8 cellular contexts compared by ENCODE assay signal in genomic region chr21:41425588-41425953, GRCh38. TPM values are rescaled to one million over a fixed set of nuclear protein-coding genes. Genes with fewer than 3 reads are reported as not detected.
DNase-seq lines count a peak whose midpoint lies in the region; ATAC-seq and TF ChIP-seq lines count a peak whose summit lies in the region.

No MANE protein-coding gene starts in this region.

- H3K4me1 ChIP-seq in lower lobe of right lung = peaks cover 42% of the 10 kb centered on the region
- peaks cover 4 to 25% (median 15%) of the 10 kb centered on the region in 4 donors for H3K4me1 ChIP-seq in transverse colon

- TF ChIP-seq CTCF in astrocyte of the spinal cord (IDR thresholded peaks at IDR 0.05; ENCODE audit: low read depth, low read length) = no peak
- no peak for TF ChIP-seq CTCF in lower lobe of right lung (IDR thresholded peaks at IDR 0.05)
- TF ChIP-seq CTCF in transverse colon (IDR thresholded peaks at IDR 0.05) = no peak

- peak overlapping the region; percentile 89 for H3K27ac ChIP-seq in lower lobe of right lung
- H3K27ac ChIP-seq in transverse colon = peak overlapping the region; percentile 45 to 77 (median 66)

- peaks cover 0 to 6% of the 10 kb centered on the region in 2 donors for H3K36me3 Mint-ChIP-seq in activated T-cell treated with anti-CD3 and anti-CD28 coated beads, Interleukin-2, amount 50 U/mL, for 72 hours (ENCODE audit: insufficient read depth in 2 of 2)

- H3K27me3 Mint-ChIP-seq in activated T-cell treated with anti-CD3 and anti-CD28 coated beads, Interleukin-2, amount 50 U/mL, for 72 hours (ENCODE audit: low read depth) = no peaks in the 10 kb centered on the region

- in situ Hi-C loops in astrocyte of the spinal cord (cut with HindIII; ENCODE audit: low sequenced_read_pairs) (no loop called here), transverse colon (cut with MboI; ENCODE audit: low pct_ligation_motif_present in 1 of 4, low pct_unique_long_range_greater_than_20kb in 1 of 4, low sequenced_read_pairs in 3 of 4) (no loop called here)

- no peak for ATAC-seq in activated T-cell treated with anti-CD3 and anti-CD28 coated beads, Interleukin-2, amount 50 U/mL, for 72 hours (replicated peaks in 1 of 2)
- peak; percentile 6 to 8 for ATAC-seq in lower lobe of right lung

- DNase-seq in activated T-cell treated with anti-CD3 and anti-CD28 coated beads, Interleukin-2, amount 50 U/mL, for 72 hours = no peak
- DNase-seq in activated T-cell treated with anti-CD3 and anti-CD28 coated beads for 4 hours (no peak), astrocyte of the spinal cord (ENCODE audit: low read depth, low spot score) (no peak), lower lobe of right lung (no peak), transverse colon (no peak), cortex of kidney (lab: John Stamatoyannopoulos, UW) (no peak)
- DNase-seq in stimulated activated CD4-positive, alpha-beta T cell treated with anti-CD3 and anti-CD28 coated beads, Interleukin-15, amount 100 ng/mL, for 24 hours = no peak
- DNase-seq in activated CD8-positive, alpha-beta memory T cell treated with anti-CD3 and anti-CD28 coated beads, Interleukin-2, amount 50 U/mL, for 4 hours = no peak

- no peak for TF ChIP-seq POLR2A in transverse colon (IDR thresholded peaks at IDR 0.05)

- TF ChIP-seq EP300 in transverse colon (IDR thresholded peaks at IDR 0.05; ENCODE audit: low read depth) = no peak

- peaks cover 28% of the 10 kb centered on the region for H3K36me3 ChIP-seq in lower lobe of right lung
- peaks cover 0 to under 1% (median 0%) of the 10 kb centered on the region in 4 donors for H3K36me3 ChIP-seq in transverse colon

- intact Hi-C loops in lower lobe of right lung (cut with DNase I) (no loop called here), transverse colon (cut with DNase I; ENCODE audit: low total_unique reads) (no loop called here)

- H3K9me3 Mint-ChIP-seq in activated T-cell treated with anti-CD3 and anti-CD28 coated beads, Interleukin-2, amount 50 U/mL, for 72 hours = no peaks in the 10 kb centered on the region

- H3K4me3 Mint-ChIP-seq in activated T-cell treated with anti-CD3 and anti-CD28 coated beads, Interleukin-2, amount 50 U/mL, for 72 hours = peak overlapping the region; percentile 93 to 96

- H3K9me3 ChIP-seq in lower lobe of right lung (no peaks in the 10 kb centered on the region), transverse colon (no peaks in the 10 kb centered on the region)

- WGBS in transverse colon (ENCODE audit: low coverage in 1 of 2), 2 donors = 44 to 86% methylated on average over 4 to 7 of the region's 7 CpGs

- H3K4me1 Mint-ChIP-seq in activated T-cell treated with anti-CD3 and anti-CD28 coated beads, Interleukin-2, amount 50 U/mL, for 72 hours (ENCODE audit: low read depth) = peaks cover 50% of the 10 kb centered on the region

- H3K27ac Mint-ChIP-seq in activated T-cell treated with anti-CD3 and anti-CD28 coated beads, Interleukin-2, amount 50 U/mL, for 72 hours = peak overlapping the region; percentile 82

- H3K27me3 ChIP-seq in lower lobe of right lung (ENCODE audit: low read depth) (no peaks in the 10 kb centered on the region), transverse colon (no peaks in the 10 kb centered on the region)

- peak overlapping the region; percentile 47 for H3K4me3 ChIP-seq in astrocyte of the spinal cord (ENCODE audit: low read depth, low read length)
- H3K4me3 ChIP-seq in lower lobe of right lung = peak overlapping the region; percentile 81
- H3K4me3 ChIP-seq in transverse colon = peak overlapping the region; percentile 34 to 71 (median 50)

RNA-seq across cellular contexts. Expression of gene MX1, which starts 0.5 kb away (rescaled TPM):
- 100 to 1,000 TPM in 1 of 2 donors, 10 to 100 TPM in 1; 65.2 to 154 TPM for total RNA-seq in activated T-cell treated with anti-CD3 and anti-CD28 coated beads, Interleukin-2, amount 50 U/mL, for 72 hours
- total RNA-seq in lower lobe of right lung = 211 TPM
- 10 to 100 TPM; 27.3 to 82.2 (median 61.9) TPM for total RNA-seq in transverse colon

Comparison
In these comparisons a context has a peak if more than half of its experiments do, and no peak if none do; other contexts are left out.
1. ATAC-seq: peak in lower lobe of right lung (2 of 2); none in activated T-cell treated with anti-CD3 and anti-CD28 coated beads, Interleukin-2, amount 50 U/mL, for 72 hours (0 of 2).
2. Peak in every context shown above with its lines, with median percentiles within 50 percentile points of each other: H3K4me3 ChIP-seq.